In genomic region chr16:11035096-11035495, GRCh38 we compare ENCODE assay signal across 17 cellular contexts.
"Had no signal": no experiment of that assay in that cellular context is flagged by ENCODE, and none has a peak within 500 bp of the region (broad histone marks: within the 10 kb centered on the region; RNA-seq: fewer than 3 reads in every experiment).

No MANE protein-coding gene starts in this region.

- H3K27ac Mint-ChIP-seq: activated naive CD4-positive, alpha-beta T cell treated with anti-CD3 and anti-CD28 coated beads for 36 hours; T-helper 1 cell treated with Interleukin-12 subunit alpha and Interleukin-12 subunit beta and Interleukin-4 antibody, amounts not matched to agents 30 μg/mL and 1 μg/mL, for 36 hours had no signal

- H3K27me3 ChIP-seq: body of pancreas, colonic mucosa, spleen had no signal

- H3K9me3 Mint-ChIP-seq: activated CD4-positive, alpha-beta T cell treated with anti-CD3 and anti-CD28 coated beads, Interleukin-2, amount 10 ng/mL, durations not matched to agents 7 days and 5 days; activated naive CD4-positive, alpha-beta T cell treated with anti-CD3 and anti-CD28 coated beads for 36 hours; activated T-helper 2 cell treated with anti-CD3 and anti-CD28 coated beads, Interferon-gamma antibody, Interleukin-2, Interleukin-4, amounts not matched to agents 10 μg/mL and 5 μg/mL and 100 μg/mL, durations not matched to agents 14 hours and 24 hours and 36 hours; central memory CD8-positive, alpha-beta T cell; natural killer cell treated with Interleukin-12 subunit alpha and Interleukin-12 subunit beta and Interleukin-15 and Interleukin-18, amount 100 ng/mL, for 72 hours; stimulated activated memory B cell treated with anti-CD40 and anti-IgM and Interleukin-4, amounts not matched to agents 10 μg/mL and 1 μg/mL and 100 μg/mL, for 72 hours; T-helper 1 cell treated with Interleukin-12 subunit alpha and Interleukin-12 subunit beta and Interleukin-4 antibody, amounts not matched to agents 30 μg/mL and 1 μg/mL, for 36 hours had no signal

- ATAC-seq: activated CD4-positive, CD25-positive, alpha-beta regulatory T cell treated with anti-CD3 and anti-CD28 coated beads, Interleukin-2, amount 50 U/mL, for 24 hours; body of pancreas; natural killer cell treated with Interleukin-12 subunit alpha and Interleukin-12 subunit beta and Interleukin-15 and Interleukin-18, amount 100 ng/mL, for 72 hours; stimulated activated memory B cell treated with anti-CD40 and anti-IgM and Interleukin-4, amounts not matched to agents 10 μg/mL and 1 μg/mL and 100 μg/mL, for 72 hours had no signal

- H3K4me1 Mint-ChIP-seq: stimulated activated memory B cell treated with anti-CD40 and anti-IgM and Interleukin-4, amounts not matched to agents 10 μg/mL and 1 μg/mL and 100 μg/mL, for 72 hours had no signal

- H3K4me1 ChIP-seq: body of pancreas, colonic mucosa, spleen had no signal

- H3K9me3 ChIP-seq: body of pancreas, colonic mucosa, spleen had no signal

- H3K27me3 Mint-ChIP-seq: activated CD4-positive, alpha-beta T cell treated with anti-CD3 and anti-CD28 coated beads, Interleukin-2, amount 10 ng/mL, durations not matched to agents 7 days and 5 days; central memory CD8-positive, alpha-beta T cell; natural killer cell treated with Interleukin-12 subunit alpha and Interleukin-12 subunit beta and Interleukin-15 and Interleukin-18, amount 100 ng/mL, for 72 hours; stimulated activated memory B cell treated with anti-CD40 and anti-IgM and Interleukin-4, amounts not matched to agents 10 μg/mL and 1 μg/mL and 100 μg/mL, for 72 hours had no signal

- H3K4me3 Mint-ChIP-seq: activated CD4-positive, alpha-beta T cell treated with anti-CD3 and anti-CD28 coated beads, Interleukin-2, amount 10 ng/mL, durations not matched to agents 7 days and 5 days; activated naive CD4-positive, alpha-beta T cell treated with anti-CD3 and anti-CD28 coated beads for 36 hours; central memory CD8-positive, alpha-beta T cell; natural killer cell treated with Interleukin-12 subunit alpha and Interleukin-12 subunit beta and Interleukin-15 and Interleukin-18, amount 100 ng/mL, for 72 hours; stimulated activated memory B cell treated with anti-CD40 and anti-IgM and Interleukin-4, amounts not matched to agents 10 μg/mL and 1 μg/mL and 100 μg/mL, for 72 hours; T-helper 1 cell treated with Interleukin-12 subunit alpha and Interleukin-12 subunit beta and Interleukin-4 antibody, amounts not matched to agents 30 μg/mL and 1 μg/mL, for 36 hours had no signal

- DNase-seq: activated CD4-positive, alpha-beta T cell treated with anti-CD3 and anti-CD28 coated beads, Interleukin-2, amount 10 ng/mL, durations not matched to agents 7 days and 5 days; activated naive CD4-positive, alpha-beta T cell treated with anti-CD3 and anti-CD28 coated beads for 36 hours; body of pancreas; colonic mucosa; foreskin melanocyte; glutamatergic neuron; nucleus accumbens; posterior cingulate gyrus; spleen; stimulated activated CD4-positive, alpha-beta T cell treated with anti-CD3 and anti-CD28 coated beads, Interleukin-4, amount 100 ng/mL, for 4 hours had no signal

- H3K36me3 ChIP-seq: colonic mucosa had no signal

- FAIRE-seq: keratinocyte had no signal

- H3K4me3 ChIP-seq: body of pancreas, colonic mucosa, spleen had no signal

- H3K27ac ChIP-seq: body of pancreas, colonic mucosa, spleen had no signal
